ENCODE assay signal across 1 cellular context in the genomic region with DNA sequence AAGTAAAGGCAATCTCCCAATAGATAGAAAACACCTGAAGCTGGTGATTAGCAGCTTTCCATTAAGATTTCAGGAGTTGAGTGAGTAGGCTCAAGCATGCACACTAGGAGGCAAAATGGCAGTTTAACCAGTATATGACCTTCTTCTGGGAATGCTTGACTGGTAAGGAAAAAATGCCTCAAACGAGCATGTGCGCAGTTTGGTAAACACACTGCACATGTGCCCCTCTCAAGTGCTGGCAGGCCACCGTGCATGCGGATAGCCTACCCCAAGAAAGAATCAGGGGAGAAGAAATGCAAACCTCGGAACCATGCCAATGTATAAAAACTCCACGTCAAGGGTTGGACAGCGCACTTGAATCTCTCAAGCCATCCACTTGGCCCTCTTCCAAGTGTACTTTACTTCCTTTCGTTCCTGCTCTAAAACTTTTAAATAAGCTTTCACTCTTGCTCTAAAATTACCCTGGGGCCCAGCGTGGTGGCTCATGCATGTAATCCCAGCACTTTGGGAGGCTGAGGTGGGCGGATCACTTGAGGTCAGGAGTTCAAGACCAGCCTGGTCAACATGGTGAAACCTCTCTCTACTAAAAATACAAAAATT.
TF ChIP-seq lines count a peak whose summit lies in the region.

No MANE protein-coding gene starts in this region.

TF ChIP-seq in H1, 55 proteins besides CTCF, POLR2A, EP300 and RAD21 (continued from another document):
- TF ChIP-seq, protein P1, sequence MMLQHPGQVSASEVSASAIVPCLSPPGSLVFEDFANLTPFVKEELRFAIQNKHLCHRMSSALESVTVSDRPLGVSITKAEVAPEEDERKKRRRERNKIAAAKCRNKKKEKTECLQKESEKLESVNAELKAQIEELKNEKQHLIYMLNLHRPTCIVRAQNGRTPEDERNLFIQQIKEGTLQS (IDR thresholded peaks at IDR 0.05; ENCODE audit: insufficient read depth, low read depth, low read length) = no peak
- TF ChIP-seq CHD1 (IDR thresholded peaks at IDR 0.05; ENCODE audit: low read depth, low read length) = no peak
- TF ChIP-seq NRF1 (IDR thresholded peaks at IDR 0.05; ENCODE audit: low read depth, low read length) = no peak
- TF ChIP-seq TBP (IDR thresholded peaks at IDR 0.05; ENCODE audit: low read depth, low read length) = no peak
- TF ChIP-seq EGR1 (IDR thresholded peaks at IDR 0.05; ENCODE audit: borderline replicate concordance, low read depth, low read length) = no peak
- no peak for TF ChIP-seq HDAC2 (IDR thresholded peaks at IDR 0.05; ENCODE audit: borderline replicate concordance in 1 of 2, low read depth in 2 of 2, low read length in 2 of 2)
- TF ChIP-seq BACH1 (IDR thresholded peaks at IDR 0.05; ENCODE audit: low read length) = no peak
- no peak for TF ChIP-seq RFX5 (IDR thresholded peaks at IDR 0.05; ENCODE audit: borderline replicate concordance, low read depth, low read length)
- TF ChIP-seq SP2 (IDR thresholded peaks at IDR 0.05; ENCODE audit: low read length) = no peak
- TF ChIP-seq CREB1 (IDR thresholded peaks at IDR 0.05) = no peak
- TF ChIP-seq SP4 (IDR thresholded peaks at IDR 0.05; ENCODE audit: low read length) = no peak
